14 cellular contexts compared by ENCODE assay signal in the genomic region with DNA sequence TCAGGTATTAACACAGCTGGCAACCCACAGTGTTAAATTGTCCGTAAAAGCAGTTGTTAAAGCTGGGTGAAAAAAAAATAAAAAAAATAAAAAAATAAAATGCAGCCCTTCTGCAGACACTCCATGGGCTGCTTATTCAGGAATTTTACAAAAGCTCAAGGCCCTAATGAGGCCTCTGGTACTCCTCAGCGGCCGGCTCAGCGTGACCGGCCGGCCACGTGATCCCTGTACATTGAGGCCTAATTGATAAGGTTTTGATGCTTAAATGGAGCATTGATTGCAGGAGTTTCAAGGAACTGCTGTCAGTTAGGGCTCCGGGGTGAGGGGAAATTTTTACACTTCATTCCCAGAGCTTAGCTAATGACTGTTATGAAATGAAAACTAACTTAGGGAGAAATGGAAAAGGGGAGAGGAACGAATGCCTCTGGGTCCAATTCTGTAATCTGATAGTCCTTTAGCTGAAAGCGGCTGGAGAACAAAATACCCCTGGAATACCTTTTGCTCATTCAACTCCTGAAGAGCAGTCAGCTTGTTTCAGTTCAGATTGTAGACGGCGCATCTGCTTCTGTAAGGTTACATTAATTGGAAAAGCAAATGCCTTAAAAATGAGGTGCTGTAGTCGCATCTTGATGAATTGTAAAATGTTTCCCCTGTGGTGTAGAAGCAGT.
A peak's percentile ranks its signal among the peaks of the same experiment; 100 is the strongest.
DNase-seq lines count a peak whose midpoint lies in the region; ATAC-seq lines count a peak whose summit lies in the region.
"Had no signal": no experiment of that assay in that cellular context is flagged by ENCODE, and none has a peak within 500 bp of the region (broad histone marks: within the 10 kb centered on the region; RNA-seq: fewer than 3 reads in every experiment).

No MANE protein-coding gene starts in this region.

- no peak for ATAC-seq in HG03139 (IDR thresholded peaks at IDR 0.05; ENCODE audit: unreplicated experiment)
- ATAC-seq: A549 had no signal

- DNase-seq in NCI-H2107 treated with DMSO at 0.1 percent for 48 hours (lab: John Stamatoyannopoulos, UW; ENCODE audit: unreplicated experiment) (peak; percentile 41), NCI-H2107 (lab: John Stamatoyannopoulos, UW) (no peak), NCI-H2171 (lab: John Stamatoyannopoulos, UW) (peak; percentile 1), left kidney (ENCODE audit: low read depth, low spot score) (peak; percentile 65), NCI-H345 (lab: John Stamatoyannopoulos, UW) (no peak), NCI-H2029 (lab: John Stamatoyannopoulos, UW) (no peak)
- no peak for DNase-seq in activated CD4-positive, alpha-beta T cell treated with anti-CD3 and anti-CD28 coated beads, Interleukin-2, amount 50 U/mL, for 48 hours
- DNase-seq: AML-193; Caco-2; CD4-positive, alpha-beta T cell; GF-D8; H9 had no signal

Comparison
In these comparisons a context has a peak if more than half of its experiments do, and no peak if none do; other contexts are left out.
1. DNase-seq: peak in NCI-H2107 treated with DMSO at 0.1 percent for 48 hours (single experiment), NCI-H2171 (single experiment) and left kidney (single experiment); none in NCI-H2107 (single experiment), NCI-H345 (single experiment), NCI-H2029 (single experiment) and activated CD4-positive, alpha-beta T cell treated with anti-CD3 and anti-CD28 coated beads, Interleukin-2, amount 50 U/mL, for 48 hours (0 of 2).